Comparison of ENCODE assay signal across 8 cellular contexts in the genomic region with DNA sequence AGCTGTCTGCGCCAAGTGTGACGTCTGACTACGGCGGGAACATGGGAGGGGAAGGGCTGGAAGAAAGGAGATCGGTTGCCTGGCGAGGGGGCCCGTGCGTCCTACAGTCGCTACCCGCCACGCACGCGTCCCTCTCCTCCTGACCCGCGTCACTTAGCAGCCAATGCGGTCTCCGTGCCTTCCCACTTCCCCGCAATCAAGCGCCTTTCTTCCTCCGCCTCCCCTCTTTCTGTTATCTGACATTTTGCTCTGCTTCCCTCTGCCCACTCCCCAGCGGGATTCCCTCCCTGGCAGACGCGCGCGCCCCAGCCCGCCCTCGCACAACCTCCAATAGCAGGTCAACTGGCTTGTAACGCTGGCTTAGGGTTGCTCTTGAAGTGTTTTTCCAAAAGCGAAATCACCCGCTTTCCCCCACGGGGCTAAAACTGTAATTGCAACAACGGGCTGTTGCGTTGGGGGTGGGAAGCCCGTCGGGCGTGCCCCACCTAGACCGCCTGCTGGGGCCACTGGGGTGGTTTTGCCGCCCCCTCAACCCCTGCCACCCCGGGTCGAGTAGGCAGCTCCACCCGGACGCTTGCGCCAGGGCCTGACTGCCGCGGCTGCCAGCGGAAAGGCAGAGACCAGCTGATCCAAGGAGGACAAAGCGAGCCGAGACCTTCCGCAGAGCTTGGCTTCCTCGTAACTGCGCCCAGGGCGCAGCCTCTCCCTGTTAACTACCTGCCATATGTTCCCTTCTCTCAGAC. TPM values are rescaled to one million over a fixed set of nuclear protein-coding genes. Genes with fewer than 3 reads are reported as not detected.
DNase-seq lines count a peak whose midpoint lies in the region; ATAC-seq, FAIRE-seq and TF ChIP-seq lines count a peak whose summit lies in the region.

No MANE protein-coding gene starts in this region.

- intact Hi-C loops in OCI-LY7 (cut with micrococcal nuclease; ENCODE audit: unreplicated experiment) = no loop called here

- H3K9ac ChIP-seq in HUES6 (ENCODE audit: low read length) (peak overlapping the region; percentile 68), astrocyte (ENCODE audit: low read length) (peak overlapping the region; percentile 90)

- no peak overlapping the region for H3K27ac ChIP-seq in HUES6 (ENCODE audit: low read depth, low read length)
- no peak overlapping the region for H3K27ac ChIP-seq in OCI-LY7 (ENCODE audit: low read depth, low read length, poor library complexity, severe bottlenecking)
- peak overlapping the region; percentile 86 for H3K27ac ChIP-seq in astrocyte (ENCODE audit: low read depth, low read length)

- H3K79me2 ChIP-seq in OCI-LY7 (ENCODE audit: insufficient read depth, low read depth, low read length) (no peaks in the 10 kb centered on the region), astrocyte (ENCODE audit: insufficient read depth, low read length) (no peaks in the 10 kb centered on the region)

- no peaks in the 10 kb centered on the region for H3K9me2 ChIP-seq in OCI-LY7 (ENCODE audit: insufficient read depth, low read length)

- no peaks in the 10 kb centered on the region for H3K4me1 ChIP-seq in HUES6 (ENCODE audit: control insufficient read depth, insufficient read depth, low read length)
- peaks cover 17% of the 10 kb centered on the region for H3K4me1 ChIP-seq in OCI-LY7 (ENCODE audit: insufficient read depth, low read length, poor library complexity, severe bottlenecking)
- no peaks in the 10 kb centered on the region for H3K4me1 ChIP-seq in astrocyte (ENCODE audit: insufficient read depth, low read length)

- H3K4me2 ChIP-seq in OCI-LY7 (ENCODE audit: low read length) (peak overlapping the region; percentile 89), astrocyte (ENCODE audit: low read length) (peak overlapping the region; percentile 96)

- FAIRE-seq in astrocyte (lab: Jason Lieb, UNC) = no peak

- no peaks in the 10 kb centered on the region for H4K20me1 ChIP-seq in OCI-LY7 (ENCODE audit: insufficient read depth, low read length)
- H4K20me1 ChIP-seq in astrocyte (ENCODE audit: insufficient read depth, low read length) = no peaks in the 10 kb centered on the region

- H3K27me3 ChIP-seq in HUES6 (ENCODE audit: control insufficient read depth, insufficient read depth, low read length) = peaks cover 9% of the 10 kb centered on the region; the same call in 1 of the 2 replicates
- H3K27me3 ChIP-seq in astrocyte (ENCODE audit: insufficient read depth, low read length) = no peaks in the 10 kb centered on the region

- H3K9me3 ChIP-seq in HUES6 (ENCODE audit: control insufficient read depth, insufficient read depth, low read depth, low read length) (peaks cover 5% of the 10 kb centered on the region; the same call in 1 of the 2 replicates), OCI-LY7 (ENCODE audit: low read length) (no peaks in the 10 kb centered on the region), astrocyte (ENCODE audit: insufficient read depth, low read depth, low read length) (no peaks in the 10 kb centered on the region)

- DNase-seq in GM03348 (ENCODE audit: low spot score) (peak; percentile 73), OCI-LY7 (ENCODE audit: low spot score) (no peak), astrocyte (ENCODE audit: low read depth) (peak; percentile 66), hypothalamus (lab: John Stamatoyannopoulos, UW) (peak in 36 of 51 donors; percentile 10 to 79 (median 32)), renal cortical epithelial cell (ENCODE audit: low read depth) (peak; percentile 63), OCI-M2 (lab: John Stamatoyannopoulos, UW; ENCODE audit: unreplicated experiment) (no peak)

- H3K4me1 Mint-ChIP-seq in astrocyte (ENCODE audit: low read depth, unreplicated experiment) = peaks cover 8% of the 10 kb centered on the region

- ATAC-seq in GM21528 (IDR thresholded peaks at IDR 0.05; ENCODE audit: low FRiP score, unreplicated experiment) = peak; percentile 42

- POLR2A ChIA-PET in OCI-LY7 (lab: Charles Lee) = interaction anchor here (1.3 kb wide), 1 partner anchor 1012 kb away, joined by 4 read pairs; no protein-coding TSS in a partner anchor

- H3K36me3 Mint-ChIP-seq in astrocyte (ENCODE audit: low read depth, unreplicated experiment) = no peaks in the 10 kb centered on the region

- H3K4me3 Mint-ChIP-seq in astrocyte (ENCODE audit: unreplicated experiment) = peak overlapping the region; percentile 96

- no TSS peak for BruUV-seq in OCI-LY7 (replicated peaks; lab: Mats Ljungman, UMichigan)

- H3K4me3 ChIP-seq in HUES6 (ENCODE audit: low read depth, low read length) = peak overlapping the region; percentile 83
- peak overlapping the region; percentile 71 for H3K4me3 ChIP-seq in OCI-LY7 (ENCODE audit: low read depth, low read length, poor library complexity, severe bottlenecking)
- peak overlapping the region; percentile 85 for H3K4me3 ChIP-seq in astrocyte (ENCODE audit: insufficient read depth, low read depth, low read length)

- H2AFZ ChIP-seq in OCI-LY7 (ENCODE audit: low read length) (peak overlapping the region; percentile 80; the same call in 1 of the 2 replicates), astrocyte (ENCODE audit: low read depth, low read length) (peak overlapping the region; percentile 87)

- TF ChIP-seq CTCF in OCI-LY7 (conservative IDR thresholded peaks at IDR 0.05; ENCODE audit: low read length) (no peak), astrocyte (IDR thresholded peaks at IDR 0.05; ENCODE audit: insufficient read depth, low read depth, low read length) (no peak)

- CTCF ChIA-PET in OCI-LY7 (lab: Charles Lee; ENCODE audit: unreplicated experiment) = interaction anchor here (2.3 kb wide), 1 partner anchor 1023 kb away, joined by 12 read pairs; no protein-coding TSS in a partner anchor

- no peaks in the 10 kb centered on the region for H3K27me3 Mint-ChIP-seq in astrocyte (ENCODE audit: low read depth, unreplicated experiment)

- H3K36me3 ChIP-seq in HUES6 (ENCODE audit: control insufficient read depth, insufficient read depth, low read length) (no peaks in the 10 kb centered on the region), OCI-LY7 (ENCODE audit: insufficient read depth, low read length) (no peaks in the 10 kb centered on the region), astrocyte (ENCODE audit: insufficient read depth, low read length) (no peaks in the 10 kb centered on the region)

- peak overlapping the region; percentile 94 for H3K27ac Mint-ChIP-seq in astrocyte (ENCODE audit: unreplicated experiment)

- peaks cover 2% of the 10 kb centered on the region for H3K9me3 Mint-ChIP-seq in astrocyte (ENCODE audit: unreplicated experiment)

RNA-seq across cellular contexts. Expression of gene SOX4, which starts 6.2 kb away (rescaled TPM):
- 55.2 and 55.3 TPM in 2 replicates for total RNA-seq in OCI-LY7 (2014; rRNA removed; shearing (Covaris generic))
- total RNA-seq in OCI-LY7 (2022) (58.1 and 78.1 TPM in 2 replicates), astrocyte (94.9 and 108 TPM in 2 replicates), renal cortical epithelial cell (103 and 113 TPM in 2 replicates)

Comparison
In these comparisons a context has a peak if more than half of its experiments do, and no peak if none do; other contexts are left out.
1. DNase-seq: peak in GM03348 (single experiment), astrocyte (single experiment), hypothalamus (36 of 51) and renal cortical epithelial cell (single experiment); none in OCI-LY7 (single experiment) and OCI-M2 (single experiment).
2. Peak in every context shown above with its lines, with median percentiles within 50 percentile points of each other: H3K4me3 ChIP-seq.